In the genomic region with DNA sequence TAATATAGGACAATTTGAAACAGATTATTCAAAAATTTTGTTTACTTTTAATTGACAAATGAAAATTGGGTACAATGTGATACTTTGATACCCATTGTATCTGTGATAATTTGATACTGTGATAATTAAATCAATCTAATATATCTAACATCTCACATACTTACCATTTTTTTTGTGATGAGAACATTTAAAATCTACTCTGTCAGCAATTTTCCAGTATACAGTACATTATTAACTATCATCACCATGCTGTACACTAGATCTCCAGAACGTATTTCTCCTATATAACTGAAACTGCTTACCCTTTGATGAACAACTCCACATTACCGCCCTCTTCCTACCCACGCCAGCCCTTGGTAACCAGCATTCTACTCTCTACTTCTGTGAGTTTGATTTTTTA, we compare ENCODE assay signal across 32 cellular contexts.
"Had no signal": no experiment of that assay in that cellular context is flagged by ENCODE, and none has a peak within 500 bp of the region (broad histone marks: within the 10 kb centered on the region; RNA-seq: fewer than 3 reads in every experiment).

No MANE protein-coding gene starts in this region.

- ATAC-seq: activated CD8-positive, alpha-beta memory T cell treated with anti-CD3 and anti-CD28 coated beads, Interleukin-2, amount 10 ng/mL, durations not matched to agents 7 days and 5 days; activated CD8-positive, alpha-beta T cell treated with anti-CD3 and anti-CD28 coated beads, Interleukin-2, amount 10 ng/mL, durations not matched to agents 7 days and 5 days; activated naive CD4-positive, alpha-beta T cell treated with anti-CD3 and anti-CD28 coated beads, Interleukin-2, amount 50 U/mL, for 72 hours; body of pancreas had no signal

- FAIRE-seq: astrocyte had no signal

- H3K4me3 ChIP-seq: adrenal gland, body of pancreas, breast epithelium had no signal

- H3K27ac ChIP-seq: adrenal gland, body of pancreas, brain microvascular endothelial cell, breast epithelium, VCaP had no signal

- H3K36me3 ChIP-seq: adrenal gland, brain microvascular endothelial cell, breast epithelium had no signal

- H3K27me3 ChIP-seq: adrenal gland, body of pancreas, brain microvascular endothelial cell, breast epithelium had no signal

- H3K4me1 ChIP-seq: adrenal gland, body of pancreas, breast epithelium had no signal

- DNase-seq: activated B cell treated with CpG ODN at 0.5 μM for 24 hours; activated CD4-positive, alpha-beta memory T cell treated with anti-CD3 and anti-CD28 coated beads, Interleukin-2, amount 10 ng/mL, durations not matched to agents 7 days and 5 days; activated CD4-positive, alpha-beta T cell treated with anti-CD3 and anti-CD28 coated beads for 4 hours; activated CD4-positive, alpha-beta T cell treated with anti-CD3 and anti-CD28 coated beads, Interleukin-2, amount 10 ng/mL, durations not matched to agents 24 days and 14 days; activated CD4-positive, alpha-beta T cell treated with anti-CD3 and anti-CD28 coated beads, Interleukin-2, amount 50 U/mL, for 1 hour; activated CD4-positive, alpha-beta T cell treated with anti-CD3 and anti-CD28 coated beads, Interleukin-2, amount 50 U/mL, for 48 hours; activated CD4-positive, CD25-positive, alpha-beta regulatory T cell treated with anti-CD3 and anti-CD28 coated beads, Interleukin-2, amount 50 U/mL, for 72 hours; activated CD8-positive, alpha-beta memory T cell treated with anti-CD3 and anti-CD28 coated beads for 24 hours; activated CD8-positive, alpha-beta memory T cell treated with anti-CD3 and anti-CD28 coated beads, Interleukin-2, amount 10 ng/mL, durations not matched to agents 7 days and 5 days; activated CD8-positive, alpha-beta memory T cell treated with anti-CD3 and anti-CD28 coated beads, Interleukin-2, amount 50 U/mL, for 48 hours; activated CD8-positive, alpha-beta T cell treated with anti-CD3 and anti-CD28 coated beads, Interleukin-2, amount 10 ng/mL, durations not matched to agents 7 days and 5 days; activated effector memory CD4-positive, alpha-beta T cell treated with Interleukin-2 at 50 U/mL for 16 hours; activated gamma-delta T cell; activated naive CD4-positive, alpha-beta T cell; activated naive CD4-positive, alpha-beta T cell treated with anti-CD3 and anti-CD28 coated beads for 36 hours; activated naive CD4-positive, alpha-beta T cell treated with anti-CD3 and anti-CD28 coated beads, Interleukin-2, amount 50 U/mL, for 16 hours; activated naive CD8-positive, alpha-beta T cell treated with anti-CD3 and anti-CD28 coated beads for 36 hours; activated T-cell treated with anti-CD3 and anti-CD28 coated beads, Interleukin-2, amount 50 U/mL, for 24 hours; activated T-cell treated with anti-CD3 and anti-CD28 coated beads, Interleukin-2, amount 50 U/mL, for 48 hours; adrenal gland; amniotic stem cell; aorta; body of pancreas; brain microvascular endothelial cell; central memory CD4-positive, alpha-beta T cell; T-helper 1 cell; T-helper 2 cell; T-helper 9 cell had no signal

- H3K9me3 ChIP-seq: adrenal gland, body of pancreas, breast epithelium had no signal
